14 cellular contexts compared by ENCODE assay signal in the genomic region with DNA sequence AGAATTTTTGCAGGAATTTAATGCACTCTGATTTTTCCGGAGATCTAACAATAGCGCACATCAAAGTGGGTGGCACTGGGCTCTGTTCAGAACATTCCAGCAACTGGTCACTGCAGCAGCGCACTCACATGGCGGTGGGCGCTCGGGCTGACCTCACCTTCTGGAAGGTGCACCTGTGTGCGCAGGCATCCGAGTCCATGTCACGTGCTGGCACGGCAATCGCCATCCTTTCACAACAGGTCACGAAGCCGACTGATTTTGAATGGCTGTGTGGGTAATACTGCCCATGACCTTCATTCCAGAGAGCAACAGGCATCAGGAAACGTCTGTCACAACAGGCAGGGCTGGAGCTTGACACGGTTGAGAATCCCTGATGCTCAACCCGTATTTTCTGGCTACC. TPM values are rescaled to one million over a fixed set of nuclear protein-coding genes. Genes with fewer than 3 reads are reported as not detected.
DNase-seq lines count a peak whose midpoint lies in the region; ATAC-seq and TF ChIP-seq lines count a peak whose summit lies in the region.
"Had no signal": no experiment of that assay in that cellular context is flagged by ENCODE, and none has a peak within 500 bp of the region (broad histone marks: within the 10 kb centered on the region; RNA-seq: fewer than 3 reads in every experiment).

No MANE protein-coding gene starts in this region.

- H3K9me3 Mint-ChIP-seq in CD14-positive monocyte, result no peaks in the 10 kb centered on the region
- no peaks in the 10 kb centered on the region for H3K9me3 Mint-ChIP-seq in stimulated activated naive CD8-positive, alpha-beta T cell treated with anti-CD3 and anti-CD28 coated beads, Interleukin-15, amount 100 ng/mL, for 72 hours
- H3K9me3 Mint-ChIP-seq: CD8-positive, alpha-beta memory T cell; IgD-negative memory B cell had no signal

- no peak for ATAC-seq in stimulated activated naive CD8-positive, alpha-beta T cell treated with anti-CD3 and anti-CD28 coated beads, Interleukin-15, amount 100 ng/mL, for 72 hours

- peaks cover 42% of the 10 kb centered on the region for H3K27me3 ChIP-seq in BLaER1
- peaks cover 0 to 69% (median 37%) of the 10 kb centered on the region in 7 donors for H3K27me3 ChIP-seq in spleen (replicated peaks in 1 of 7)

- H4K20me1 ChIP-seq in BLaER1, result no peaks in the 10 kb centered on the region

- H3K9me3 ChIP-seq in BLaER1 (no peaks in the 10 kb centered on the region), spleen (no peaks in the 10 kb centered on the region)
- H3K9me3 ChIP-seq: Caco-2 had no signal

- H3K4me1 ChIP-seq in BLaER1 (peaks cover 49% of the 10 kb centered on the region), spleen (peaks cover 0 to 18% (median 0%) of the 10 kb centered on the region in 6 donors)
- H3K4me1 ChIP-seq: Caco-2 had no signal

- H3K4me3 Mint-ChIP-seq in CD14-positive monocyte, result no peak overlapping the region
- no peak overlapping the region for H3K4me3 Mint-ChIP-seq in stimulated activated naive CD8-positive, alpha-beta T cell treated with anti-CD3 and anti-CD28 coated beads, Interleukin-15, amount 100 ng/mL, for 72 hours
- H3K4me3 Mint-ChIP-seq: CD8-positive, alpha-beta memory T cell had no signal

- H3K27ac ChIP-seq in BLaER1 (no peak overlapping the region), VCaP (peak overlapping the region; percentile 37), spleen (no peak overlapping the region)
- H3K27ac ChIP-seq: GM23248 had no signal

- TF ChIP-seq CTCF in CD14-positive monocyte (IDR thresholded peaks at IDR 0.05) (no peak), VCaP (conservative IDR thresholded peaks at IDR 0.05) (no peak), spleen (IDR thresholded peaks at IDR 0.05 in 8 of 11, conservative IDR thresholded peaks at IDR 0.05 in 3 of 11) (no peak)

- no peak overlapping the region for H3K9ac ChIP-seq in BLaER1
- H3K9ac ChIP-seq: GM23248 had no signal

- 64 to 83% (median 79%) methylated on average over 11 to 16 of the region's 16 CpGs for WGBS in spleen, 5 donors

- DNase-seq in CD14-positive monocyte (ENCODE audit: low spot score) (peak; percentile 3), spleen (peak; percentile 74), head of caudate nucleus (no peak), NCI-H2029 treated with DMSO at 0.1 percent for 48 hours (lab: John Stamatoyannopoulos, UW) (no peak)
- DNase-seq in stimulated activated naive CD8-positive, alpha-beta T cell treated with anti-CD3 and anti-CD28 coated beads, Interleukin-15, amount 100 ng/mL, for 72 hours, result no peak
- DNase-seq: ACHN; Caco-2; CD8-positive, alpha-beta memory T cell; DMS53; GF-D8; GM23248 had no signal

- H3K4me2 ChIP-seq in BLaER1, result peak overlapping the region; percentile 85

- no peak for TF ChIP-seq POLR2A in spleen (IDR thresholded peaks at IDR 0.05)

- no peaks in the 10 kb centered on the region for H3K4me1 Mint-ChIP-seq in CD14-positive monocyte
- no peaks in the 10 kb centered on the region for H3K4me1 Mint-ChIP-seq in stimulated activated naive CD8-positive, alpha-beta T cell treated with anti-CD3 and anti-CD28 coated beads, Interleukin-15, amount 100 ng/mL, for 72 hours
- H3K4me1 Mint-ChIP-seq: CD8-positive, alpha-beta memory T cell had no signal

- no peak overlapping the region for H3K27ac Mint-ChIP-seq in CD14-positive monocyte
- no peak overlapping the region for H3K27ac Mint-ChIP-seq in stimulated activated naive CD8-positive, alpha-beta T cell treated with anti-CD3 and anti-CD28 coated beads, Interleukin-15, amount 100 ng/mL, for 72 hours
- H3K27ac Mint-ChIP-seq: CD8-positive, alpha-beta memory T cell; IgD-negative memory B cell had no signal

- H3K27me3 Mint-ChIP-seq in CD14-positive monocyte (ENCODE audit: low read depth in 3 of 3), result peaks cover 24 to 38% (median 26%) of the 10 kb centered on the region in 3 donors
- H3K27me3 Mint-ChIP-seq in stimulated activated naive CD8-positive, alpha-beta T cell treated with anti-CD3 and anti-CD28 coated beads, Interleukin-15, amount 100 ng/mL, for 72 hours, result peaks cover 35% of the 10 kb centered on the region

- no peaks in the 10 kb centered on the region for H3K36me3 Mint-ChIP-seq in CD14-positive monocyte
- H3K36me3 Mint-ChIP-seq: CD8-positive, alpha-beta memory T cell; IgD-negative memory B cell had no signal

- H3K4me3 ChIP-seq in BLaER1 (no peak overlapping the region), spleen (no peak overlapping the region)
- H3K4me3 ChIP-seq: GM23248 had no signal

- intact Hi-C loops in CD14-positive monocyte (cut with micrococcal nuclease), result no loop called here
- intact Hi-C loops in spleen (cut with DNase I; ENCODE audit: low total_unique reads), result no loop called here
- intact Hi-C loops in head of caudate nucleus (cut with DNase I), result no loop called here

- H3K36me3 ChIP-seq in BLaER1 (no peaks in the 10 kb centered on the region), spleen (no peaks in the 10 kb centered on the region)

RNA-seq across cellular contexts. Expression of a gene that starts 18.7 kb away (rescaled TPM):
- 10 to 100 TPM; 14.1 to 35.0 TPM for polyA plus RNA-seq in CD14-positive monocyte
- total RNA-seq in spleen, result 100 to 1,000 TPM in 3 of 7 donors, 10 to 100 TPM in 4; 87.2 to 118 (median 99.9) TPM
- 10 to 100 TPM; 39.7 to 55.6 (median 45.1) TPM for polyA plus RNA-seq in spleen

Comparison
In these comparisons a context has a peak if more than half of its experiments do, and no peak if none do; other contexts are left out.
1. DNase-seq: peak in CD14-positive monocyte (single experiment) and spleen (single experiment); none in stimulated activated naive CD8-positive, alpha-beta T cell treated with anti-CD3 and anti-CD28 coated beads, Interleukin-15, amount 100 ng/mL, for 72 hours (0 of 2), head of caudate nucleus (0 of 42) and NCI-H2029 treated with DMSO at 0.1 percent for 48 hours (single experiment).